ENCODE assay signal across 15 cellular contexts in the genomic region with DNA sequence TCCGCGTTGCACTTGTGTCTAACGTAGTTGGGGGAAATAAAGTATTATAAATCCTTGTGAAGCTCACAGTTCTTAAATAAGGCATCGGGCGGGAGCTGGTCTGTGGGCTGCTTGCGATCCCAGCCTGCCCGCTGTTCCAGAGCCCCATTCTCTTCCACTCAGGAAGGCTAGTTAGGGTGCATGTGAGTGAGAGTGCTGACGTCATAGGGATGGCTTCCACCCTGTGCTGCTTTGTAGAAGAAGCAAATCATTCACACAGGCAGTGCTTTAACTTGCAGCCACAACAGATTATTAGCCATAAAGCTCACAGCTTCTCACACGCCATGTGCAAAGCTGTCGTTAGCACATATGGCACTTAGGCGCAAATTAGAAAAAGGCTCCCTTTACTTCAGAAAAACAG.
DNase-seq lines count a peak whose midpoint lies in the region; ATAC-seq and TF ChIP-seq lines count a peak whose summit lies in the region.
"Had no signal": no experiment of that assay in that cellular context is flagged by ENCODE, and none has a peak within 500 bp of the region (broad histone marks: within the 10 kb centered on the region; RNA-seq: fewer than 3 reads in every experiment).

No MANE protein-coding gene starts in this region.

- no peaks in the 10 kb centered on the region for H3K4me1 Mint-ChIP-seq in activated T-helper 17 cell treated with anti-CD3 and anti-CD28 coated beads, Interleukin-2, amount 50 U/mL, for 72 hours
- no peaks in the 10 kb centered on the region for H3K4me1 Mint-ChIP-seq in activated naive CD8-positive, alpha-beta T cell treated with anti-CD3 and anti-CD28 coated beads for 36 hours

- TF ChIP-seq CTCF in HEK293 (tag by site-specific recombination; IDR thresholded peaks at IDR 0.05), result no peak

- POLR2A ChIA-PET in HEK293 (lab: Yijun Ruan, JAX), result no interaction called here

- no peak overlapping the region for H3K4me3 ChIP-seq in HEK293 (ENCODE audit: low read depth, low read length)
- H3K4me3 ChIP-seq: adrenal gland, gastrocnemius medialis, skin epidermis, tibial nerve had no signal

- H3K36me3 ChIP-seq in HEK293 (ENCODE audit: control insufficient read depth in 2 of 2, insufficient read depth in 1 of 2, low read length in 2 of 2), result peaks cover 0 to 6% of the 10 kb centered on the region in 2 experiments; a peak in 1 of 3 replicates
- H3K36me3 ChIP-seq: adrenal gland, gastrocnemius medialis had no signal

- CTCF ChIA-PET in HEK293 (lab: Yijun Ruan, JAX), result interaction anchor here (0.6 to 1.4 kb wide), 4 partner anchors 18 to 193 kb away, joined by 3 to 9 read pairs (median 4); no protein-coding TSS in a partner anchor

- H3K27me3 Mint-ChIP-seq in activated T-helper 17 cell treated with anti-CD3 and anti-CD28 coated beads, Interleukin-2, amount 50 U/mL, for 72 hours, result peaks cover 20% of the 10 kb centered on the region
- H3K27me3 Mint-ChIP-seq in activated naive CD8-positive, alpha-beta T cell treated with anti-CD3 and anti-CD28 coated beads for 36 hours, result peaks cover 40% of the 10 kb centered on the region

- peaks cover 16% of the 10 kb centered on the region for H3K4me1 ChIP-seq in HEK293 (ENCODE audit: control insufficient read depth, insufficient read depth, low read length)
- H3K4me1 ChIP-seq: gastrocnemius medialis had no signal

- no peak overlapping the region for H3K27ac Mint-ChIP-seq in activated T-helper 17 cell treated with anti-CD3 and anti-CD28 coated beads, Interleukin-2, amount 50 U/mL, for 72 hours
- H3K27ac Mint-ChIP-seq in activated naive CD8-positive, alpha-beta T cell treated with anti-CD3 and anti-CD28 coated beads for 36 hours, result no peak overlapping the region
- H3K27ac Mint-ChIP-seq: activated CD8-positive, alpha-beta T cell treated with anti-CD3 and anti-CD28 coated beads for 36 hours; activated T-cell treated with anti-CD3 and anti-CD28 coated beads, Interleukin-2, amount 50 U/mL, for 72 hours had no signal

- DNase-seq in caudate nucleus (lab: John Stamatoyannopoulos, UW), result peak in 34 of 61 donors; percentile 4 to 75 (median 40)
- peak; percentile 84 for DNase-seq in medulla oblongata (ENCODE audit: extremely low spot score)
- peak; percentile 85 for DNase-seq in superior temporal gyrus (ENCODE audit: extremely low spot score)
- DNase-seq in activated naive CD8-positive, alpha-beta T cell treated with anti-CD3 and anti-CD28 coated beads for 36 hours, result no peak
- no peak for DNase-seq in DMS114 treated with DMSO at 0.1 percent for 48 hours (lab: John Stamatoyannopoulos, UW; ENCODE audit: unreplicated experiment)
- DNase-seq in HK-2 (ENCODE audit: unreplicated experiment), result no peak
- DNase-seq: activated CD8-positive, alpha-beta T cell treated with anti-CD3 and anti-CD28 coated beads for 36 hours; activated T-cell treated with anti-CD3 and anti-CD28 coated beads, Interleukin-2, amount 50 U/mL, for 72 hours; adrenal gland; gastrocnemius medialis; NCI-H1092 had no signal

- ATAC-seq in activated T-helper 17 cell treated with anti-CD3 and anti-CD28 coated beads, Interleukin-2, amount 50 U/mL, for 72 hours (replicated peaks), result no peak
- ATAC-seq: activated CD8-positive, alpha-beta T cell treated with anti-CD3 and anti-CD28 coated beads for 36 hours; activated T-cell treated with anti-CD3 and anti-CD28 coated beads, Interleukin-2, amount 50 U/mL, for 72 hours; gastrocnemius medialis had no signal

- no peaks in the 10 kb centered on the region for H3K9me3 ChIP-seq in HEK293 (ENCODE audit: control insufficient read depth, insufficient read depth, low read depth, low read length)
- H3K9me3 ChIP-seq: adrenal gland, gastrocnemius medialis, tibial nerve had no signal

- no peak overlapping the region for H3K4me3 Mint-ChIP-seq in activated T-helper 17 cell treated with anti-CD3 and anti-CD28 coated beads, Interleukin-2, amount 50 U/mL, for 72 hours
- H3K4me3 Mint-ChIP-seq in activated naive CD8-positive, alpha-beta T cell treated with anti-CD3 and anti-CD28 coated beads for 36 hours, result no peak overlapping the region
- H3K4me3 Mint-ChIP-seq: activated CD8-positive, alpha-beta T cell treated with anti-CD3 and anti-CD28 coated beads for 36 hours; activated T-cell treated with anti-CD3 and anti-CD28 coated beads, Interleukin-2, amount 50 U/mL, for 72 hours had no signal

- H3K27ac ChIP-seq in HEK293 (ENCODE audit: extremely low read depth, low read depth, low read length) (no peak overlapping the region), caudate nucleus (ENCODE audit: low read depth, low read length) (peak overlapping the region; percentile 74)
- H3K27ac ChIP-seq: adrenal gland, gastrocnemius medialis had no signal

- no peaks in the 10 kb centered on the region for H3K36me3 Mint-ChIP-seq in activated T-helper 17 cell treated with anti-CD3 and anti-CD28 coated beads, Interleukin-2, amount 50 U/mL, for 72 hours (ENCODE audit: low read depth)
- H3K36me3 Mint-ChIP-seq in activated naive CD8-positive, alpha-beta T cell treated with anti-CD3 and anti-CD28 coated beads for 36 hours, result no peaks in the 10 kb centered on the region

- no peaks in the 10 kb centered on the region for H3K9me3 Mint-ChIP-seq in activated T-helper 17 cell treated with anti-CD3 and anti-CD28 coated beads, Interleukin-2, amount 50 U/mL, for 72 hours
- no peaks in the 10 kb centered on the region for H3K9me3 Mint-ChIP-seq in activated naive CD8-positive, alpha-beta T cell treated with anti-CD3 and anti-CD28 coated beads for 36 hours
- H3K9me3 Mint-ChIP-seq: activated CD8-positive, alpha-beta T cell treated with anti-CD3 and anti-CD28 coated beads for 36 hours; activated T-cell treated with anti-CD3 and anti-CD28 coated beads, Interleukin-2, amount 50 U/mL, for 72 hours had no signal

TF ChIP-seq in HEK293, 187 proteins besides CTCF, POLR2A, EP300 and RAD21:
- TF ChIP-seq, protein P1, sequence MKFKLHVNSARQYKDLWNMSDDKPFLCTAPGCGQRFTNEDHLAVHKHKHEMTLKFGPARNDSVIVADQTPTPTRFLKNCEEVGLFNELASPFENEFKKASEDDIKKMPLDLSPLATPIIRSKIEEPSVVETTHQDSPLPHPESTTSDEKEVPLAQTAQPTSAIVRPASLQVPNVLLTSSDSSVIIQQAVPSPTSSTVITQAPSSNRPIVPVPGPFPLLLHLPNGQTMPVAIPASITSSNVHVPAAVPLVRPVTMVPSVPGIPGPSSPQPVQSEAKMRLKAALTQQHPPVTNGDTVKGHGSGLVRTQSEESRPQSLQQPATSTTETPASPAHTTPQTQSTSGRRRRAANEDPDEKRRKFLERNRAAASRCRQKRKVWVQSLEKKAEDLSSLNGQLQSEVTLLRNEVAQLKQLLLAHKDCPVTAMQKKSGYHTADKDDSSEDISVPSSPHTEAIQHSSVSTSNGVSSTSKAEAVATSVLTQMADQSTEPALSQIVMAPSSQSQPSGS (tag by site-specific recombination; IDR thresholded peaks at IDR 0.05; ENCODE audit: low read depth), result 0 out of 2 replicates have a peak, but pooled peaks have one; percentile 39
- TF ChIP-seq GLIS2 (tag by site-specific recombination; IDR thresholded peaks at IDR 0.05), result no peak

Comparison
In these comparisons a context has a peak if more than half of its experiments do, and no peak if none do; other contexts are left out.
1. DNase-seq: peak in caudate nucleus (34 of 61), medulla oblongata (single experiment) and superior temporal gyrus (single experiment); none in activated naive CD8-positive, alpha-beta T cell treated with anti-CD3 and anti-CD28 coated beads for 36 hours (single experiment), DMS114 treated with DMSO at 0.1 percent for 48 hours (single experiment) and HK-2 (single experiment).